In genomic region chr20:23624307-23624706, GRCh38 we compare ENCODE assay signal across 19 cellular contexts. TPM values are rescaled to one million over a fixed set of nuclear protein-coding genes. Genes with fewer than 3 reads are reported as not detected.
DNase-seq lines count a peak whose midpoint lies in the region; ATAC-seq and TF ChIP-seq lines count a peak whose summit lies in the region.
"Had no signal": no experiment of that assay in that cellular context is flagged by ENCODE, and none has a peak within 500 bp of the region (broad histone marks: within the 10 kb centered on the region; RNA-seq: fewer than 3 reads in every experiment).

No MANE protein-coding gene starts in this region.

- peaks cover 15% of the 10 kb centered on the region for H3K36me3 Mint-ChIP-seq in dendritic cell treated with granulocyte-macrophage colony-stimulating factor and Interleukin-4, amounts not matched to agents 40 ng/mL and 50 ng/mL, for 4 days (ENCODE audit: low read depth)

- H3K27ac Mint-ChIP-seq in dendritic cell treated with granulocyte-macrophage colony-stimulating factor and Interleukin-4, amounts not matched to agents 40 ng/mL and 50 ng/mL, for 4 days = peak overlapping the region; percentile 34
- H3K27ac Mint-ChIP-seq: activated CD4-positive, alpha-beta T cell treated with anti-CD3 and anti-CD28 coated beads, Interleukin-2, amount 10 ng/mL, durations not matched to agents 24 days and 14 days; stimulated activated naive CD8-positive, alpha-beta T cell treated with anti-CD3 and anti-CD28 coated beads, Interleukin-15, amount 100 ng/mL, for 72 hours had no signal

- peaks cover 8% of the 10 kb centered on the region for H3K27me3 Mint-ChIP-seq in dendritic cell treated with granulocyte-macrophage colony-stimulating factor and Interleukin-4, amounts not matched to agents 40 ng/mL and 50 ng/mL, for 4 days

- H3K36me3 ChIP-seq in lower lobe of right lung (no peaks in the 10 kb centered on the region), transverse colon (no peaks in the 10 kb centered on the region)

- H3K4me1 ChIP-seq in lower lobe of right lung (peaks cover 15% of the 10 kb centered on the region), transverse colon (peaks cover 3 to 36% (median 17%) of the 10 kb centered on the region in 4 donors)

- peak; percentile 61 for TF ChIP-seq EP300 in transverse colon (IDR thresholded peaks at IDR 0.05; ENCODE audit: low read depth)

- H3K9me3 ChIP-seq in lower lobe of right lung = no peaks in the 10 kb centered on the region
- no peaks in the 10 kb centered on the region for H3K9me3 ChIP-seq in transverse colon

- no peaks in the 10 kb centered on the region for H3K9me3 Mint-ChIP-seq in dendritic cell treated with granulocyte-macrophage colony-stimulating factor and Interleukin-4, amounts not matched to agents 40 ng/mL and 50 ng/mL, for 4 days
- H3K9me3 Mint-ChIP-seq: activated CD4-positive, alpha-beta T cell treated with anti-CD3 and anti-CD28 coated beads, Interleukin-2, amount 10 ng/mL, durations not matched to agents 24 days and 14 days; stimulated activated naive CD8-positive, alpha-beta T cell treated with anti-CD3 and anti-CD28 coated beads, Interleukin-15, amount 100 ng/mL, for 72 hours had no signal

- no peak for TF ChIP-seq POLR2A in transverse colon (IDR thresholded peaks at IDR 0.05)

- H3K4me3 ChIP-seq in lower lobe of right lung = no peak overlapping the region
- H3K4me3 ChIP-seq in transverse colon = no peak overlapping the region

- no peak overlapping the region for H3K4me3 Mint-ChIP-seq in dendritic cell treated with granulocyte-macrophage colony-stimulating factor and Interleukin-4, amounts not matched to agents 40 ng/mL and 50 ng/mL, for 4 days
- H3K4me3 Mint-ChIP-seq: activated CD4-positive, alpha-beta T cell treated with anti-CD3 and anti-CD28 coated beads, Interleukin-2, amount 10 ng/mL, durations not matched to agents 24 days and 14 days; stimulated activated naive CD8-positive, alpha-beta T cell treated with anti-CD3 and anti-CD28 coated beads, Interleukin-15, amount 100 ng/mL, for 72 hours had no signal

- 58 to 70% methylated on average over 3 of the region's 3 CpGs for WGBS in transverse colon (ENCODE audit: low coverage in 1 of 2), 2 donors

- TF ChIP-seq CTCF in lower lobe of right lung (IDR thresholded peaks at IDR 0.05) = no peak
- no peak for TF ChIP-seq CTCF in transverse colon (IDR thresholded peaks at IDR 0.05)

- intact Hi-C loops in dendritic cell treated with granulocyte-macrophage colony-stimulating factor and Interleukin-4, amounts not matched to agents 40 ng/mL and 50 ng/mL, for 4 days (cut with micrococcal nuclease) = loop anchor here (5.0 kb wide), 1 partner anchor 33 kb away; no protein-coding TSS in a partner anchor
- intact Hi-C loops in lower lobe of right lung (cut with DNase I) (no loop called here), transverse colon (cut with DNase I; ENCODE audit: low total_unique reads) (no loop called here)

- H3K4me1 Mint-ChIP-seq in dendritic cell treated with granulocyte-macrophage colony-stimulating factor and Interleukin-4, amounts not matched to agents 40 ng/mL and 50 ng/mL, for 4 days (ENCODE audit: low read depth) = peaks cover 80% of the 10 kb centered on the region

- no peaks in the 10 kb centered on the region for H3K27me3 ChIP-seq in lower lobe of right lung (ENCODE audit: low read depth)
- H3K27me3 ChIP-seq in transverse colon = no peaks in the 10 kb centered on the region

- in situ Hi-C loops in transverse colon (cut with MboI; ENCODE audit: low pct_ligation_motif_present in 1 of 4, low pct_unique_long_range_greater_than_20kb in 1 of 4, low sequenced_read_pairs in 3 of 4) = loop anchor here in 2 of 4 donors (25.0 kb wide), 3 partner anchors 187 to 937 kb away; partner anchors contain the start of gene CSTL1 (in 1 of the 2)

- ATAC-seq in SK-N-SH treated with all-trans-retinoic acid at 6 μM for 48 hours = peak; percentile 65
- no peak for ATAC-seq in lower lobe of right lung
- no peak for ATAC-seq in GM19023 (IDR thresholded peaks at IDR 0.05; ENCODE audit: unreplicated experiment)
- ATAC-seq: left colon; stimulated activated naive CD8-positive, alpha-beta T cell treated with anti-CD3 and anti-CD28 coated beads, Interleukin-15, amount 100 ng/mL, for 72 hours had no signal

- DNase-seq in lower lobe of right lung (no peak), transverse colon (no peak), 8988T (no peak), GF-D8 (lab: John Stamatoyannopoulos, UW) (no peak)
- DNase-seq: activated CD4-positive, alpha-beta T cell treated with anti-CD3 and anti-CD28 coated beads, Interleukin-2, amount 10 ng/mL, durations not matched to agents 24 days and 14 days; activated T-cell treated with anti-CD3 and anti-CD28 coated beads, Interleukin-2, amount 50 U/mL, for 1 hour; DMS53; KG1; left colon; NCI-H1105; NK-92 treated with Interleukin-12 subunit alpha and Interleukin-12 subunit beta, amount 100 ng/mL, for 24 hours; SHP77 treated with DMSO at 0.1 percent for 48 hours; stimulated activated naive CD8-positive, alpha-beta T cell treated with anti-CD3 and anti-CD28 coated beads, Interleukin-15, amount 100 ng/mL, for 72 hours had no signal

- H3K27ac ChIP-seq in lower lobe of right lung = peak overlapping the region; percentile 18
- H3K27ac ChIP-seq in transverse colon = peak overlapping the region; percentile 76 to 85 (median 80)
- H3K27ac ChIP-seq: C4-2B had no signal

TF ChIP-seq in SK-N-SH treated with all-trans-retinoic acid at 6 μM for 48 hours, 23 proteins besides CTCF, POLR2A, EP300 and RAD21:
- TF ChIP-seq BACH2 (CRISPR knock-in tag; IDR thresholded peaks at IDR 0.05; ENCODE audit: borderline replicate concordance) (no peak), ZNF70 (CRISPR knock-in tag; IDR thresholded peaks at IDR 0.05) (no peak), TCF4 (CRISPR knock-in tag; IDR thresholded peaks at IDR 0.05; ENCODE audit: borderline replicate concordance) (no peak)

RNA-seq across cellular contexts. Expression of gene CST3, which starts 13.4 kb away (rescaled TPM):
- 727 TPM for total RNA-seq in lower lobe of right lung
- total RNA-seq in transverse colon = 1,000 to 10,000 TPM in 2 of 4 donors, 100 to 1,000 TPM in 2; 607 to 1,755 (median 1,289) TPM

RNA-seq across cellular contexts. Expression of gene CST9, which starts 18.6 kb away (rescaled TPM):
- total RNA-seq in lower lobe of right lung = not detected
- not detected for total RNA-seq in transverse colon
- total RNA-seq: activated CD4-positive, alpha-beta T cell treated with anti-CD3 and anti-CD28 coated beads, Interleukin-2, amount 10 ng/mL, durations not matched to agents 24 days and 14 days; endothelial cell of umbilical vein; left colon; myocyte had no signal

RNA-seq across cellular contexts. Expression of gene CST9L, which starts 56.0 kb away (rescaled TPM):
- total RNA-seq in lower lobe of right lung (not detected), transverse colon (not detected)
- total RNA-seq: activated CD4-positive, alpha-beta T cell treated with anti-CD3 and anti-CD28 coated beads, Interleukin-2, amount 10 ng/mL, durations not matched to agents 24 days and 14 days; endothelial cell of umbilical vein; left colon; myocyte had no signal
